Comparison of ENCODE assay signal across 13 cellular contexts in genomic region chr1:178267646-178268094, GRCh38.
DNase-seq lines count a peak whose midpoint lies in the region; ATAC-seq, FAIRE-seq and TF ChIP-seq lines count a peak whose summit lies in the region.
"Had no signal": no experiment of that assay in that cellular context is flagged by ENCODE, and none has a peak within 500 bp of the region (broad histone marks: within the 10 kb centered on the region; RNA-seq: fewer than 3 reads in every experiment).

No MANE protein-coding gene starts in this region.

- no peaks in the 10 kb centered on the region for H3K36me3 ChIP-seq in K562 (ENCODE audit: control insufficient read depth, insufficient read depth, low read length)
- H3K36me3 ChIP-seq: prostate gland, upper lobe of right lung had no signal

- no peak for DNase-seq in left ventricle myocardium superior
- no peak for DNase-seq in Right ventricle myocardium superior
- DNase-seq in K562 (ENCODE audit: extremely low read depth in 1 of 4, low spot score in 3 of 4) = no peak
- DNase-seq in iris pigment epithelial cell (ENCODE audit: low read depth) = peak; percentile 33
- no peak for DNase-seq in GM12891 (ENCODE audit: insufficient read length, low spot score)
- no peak for DNase-seq in NCI-H2081 (lab: John Stamatoyannopoulos, UW)
- DNase-seq in effector memory CD8-positive, alpha-beta T cell = no peak
- DNase-seq: activated CD4-positive, alpha-beta memory T cell treated with anti-CD3 and anti-CD28 coated beads for 36 hours; activated naive CD4-positive, alpha-beta T cell treated with anti-CD3 and anti-CD28 coated beads, Interleukin-2, amount 50 U/mL, for 16 hours; T-cell; upper lobe of right lung had no signal

- intact Hi-C loops in left ventricle myocardium superior (cut with micrococcal nuclease) (no loop called here), Right ventricle myocardium superior (cut with DNase I) (no loop called here), K562 (cut with micrococcal nuclease) (no loop called here)

- CTCF ChIA-PET in K562 (lab: Yijun Ruan, JAX; ENCODE audit: low intra/inter-chr PET ratio) = no interaction called here

- H3K4me3 Mint-ChIP-seq in effector memory CD8-positive, alpha-beta T cell = no peak overlapping the region
- H3K4me3 Mint-ChIP-seq: activated CD4-positive, alpha-beta memory T cell treated with anti-CD3 and anti-CD28 coated beads for 36 hours; T-cell had no signal

- no peak overlapping the region for H3K4me3 ChIP-seq in K562
- H3K4me3 ChIP-seq: prostate gland, upper lobe of right lung had no signal

- in situ Hi-C loops in K562 (cut with MboI) = no loop called here

- no peaks in the 10 kb centered on the region for H3K4me1 Mint-ChIP-seq in effector memory CD8-positive, alpha-beta T cell (ENCODE audit: low read depth in 2 of 2)
- H3K4me1 Mint-ChIP-seq: T-cell had no signal

- no peak overlapping the region for H2AFZ ChIP-seq in K562 (ENCODE audit: low read depth, low read length)

- H3K9me3 Mint-ChIP-seq in effector memory CD8-positive, alpha-beta T cell = peaks cover 2 to 19% of the 10 kb centered on the region in 2 donors
- H3K9me3 Mint-ChIP-seq: activated CD4-positive, alpha-beta memory T cell treated with anti-CD3 and anti-CD28 coated beads for 36 hours; T-cell had no signal

- H3K4me1 ChIP-seq in K562 (replicated peaks in 1 of 2; ENCODE audit: control insufficient read depth in 2 of 2, insufficient read depth in 2 of 2, low read length in 2 of 2) = no peaks in the 10 kb centered on the region
- H3K4me1 ChIP-seq: prostate gland had no signal

- H3K36me3 Mint-ChIP-seq in effector memory CD8-positive, alpha-beta T cell (ENCODE audit: insufficient read depth) = no peaks in the 10 kb centered on the region
- H3K36me3 Mint-ChIP-seq: activated CD4-positive, alpha-beta memory T cell treated with anti-CD3 and anti-CD28 coated beads for 36 hours; T-cell had no signal

- no peak overlapping the region for H3K9ac ChIP-seq in K562 (ENCODE audit: insufficient read depth in 1 of 2, low read depth in 2 of 2, low read length in 2 of 2)

- no peaks in the 10 kb centered on the region for H4K20me1 ChIP-seq in K562 (replicated peaks; ENCODE audit: control insufficient read depth, insufficient read depth, low read length)

- POLR2A ChIA-PET in K562 (lab: Yijun Ruan, JAX) = no interaction called here

- H3K27me3 ChIP-seq in K562 (ENCODE audit: control insufficient read depth in 2 of 2, insufficient read depth in 2 of 2, low read length in 2 of 2) = no peaks in the 10 kb centered on the region
- H3K27me3 ChIP-seq: upper lobe of right lung had no signal

- 0% methylated on average over 3 of the region's 3 CpGs for WGBS in K562 (ENCODE audit: insufficient coverage, low coverage, missing lambda C conversion rate)

- no peaks in the 10 kb centered on the region for H3K79me2 ChIP-seq in K562 (ENCODE audit: control insufficient read depth, insufficient read depth, low read length)

- no peak overlapping the region for H3K27ac Mint-ChIP-seq in effector memory CD8-positive, alpha-beta T cell
- H3K27ac Mint-ChIP-seq: activated CD4-positive, alpha-beta memory T cell treated with anti-CD3 and anti-CD28 coated beads for 36 hours; T-cell had no signal

- H3K9me1 ChIP-seq in K562 (ENCODE audit: control insufficient read depth, insufficient read depth, low read length) = no peaks in the 10 kb centered on the region

- no peak for TF ChIP-seq CTCF in K562 (IDR thresholded peaks at IDR 0.05 in 2 of 3, conservative IDR thresholded peaks at IDR 0.05 in 1 of 3; ENCODE audit: insufficient read depth in 2 of 3, low read depth in 1 of 3, low read length in 3 of 3)

- FAIRE-seq in K562 (lab: Jason Lieb, UNC) = no peak
- FAIRE-seq in GM12891 (lab: Jason Lieb, UNC) = no peak

- no peak overlapping the region for H3K27ac ChIP-seq in K562 (ENCODE audit: extremely low read depth, low read depth, low read length)
- H3K27ac ChIP-seq: prostate gland, upper lobe of right lung had no signal

- peak; percentile 45 for ATAC-seq in left ventricle myocardium superior
- no peak for ATAC-seq in Right ventricle myocardium superior (ENCODE audit: poor library complexity)
- no peak for ATAC-seq in K562
- ATAC-seq in HG02840 (IDR thresholded peaks at IDR 0.05; ENCODE audit: low FRiP score, unreplicated experiment) = no peak
- ATAC-seq in effector memory CD8-positive, alpha-beta T cell (replicated peaks) = no peak
- ATAC-seq: T-cell, upper lobe of right lung had no signal

- no peaks in the 10 kb centered on the region for H3K27me3 Mint-ChIP-seq in effector memory CD8-positive, alpha-beta T cell
- H3K27me3 Mint-ChIP-seq: activated CD4-positive, alpha-beta memory T cell treated with anti-CD3 and anti-CD28 coated beads for 36 hours had no signal

- no peak for TF ChIP-seq EP300 in K562 (IDR thresholded peaks at IDR 0.05; ENCODE audit: low read length)

- TF ChIP-seq POLR2A in K562 (conservative IDR thresholded peaks at IDR 0.05) = no peak
- no peak for TF ChIP-seq POLR2A in GM12891 (IDR thresholded peaks at IDR 0.05; ENCODE audit: low read depth, low read length)

- no peak overlapping the region for H3K4me2 ChIP-seq in K562 (ENCODE audit: insufficient read depth, low read length)

- no peaks in the 10 kb centered on the region for H3K9me3 ChIP-seq in K562 (replicated peaks; ENCODE audit: control insufficient read depth, insufficient read depth, low read depth, low read length)
- H3K9me3 ChIP-seq: prostate gland, upper lobe of right lung had no signal

- no TSS peak for BruUV-seq in K562 (replicated peaks; lab: Mats Ljungman, UMichigan)

- no peak for TF ChIP-seq RAD21 in K562 (CRISPR knock-in tag; conservative IDR thresholded peaks at IDR 0.05 in 1 of 2, IDR thresholded peaks at IDR 0.05 in 1 of 2)

TF ChIP-seq in K562, 482 proteins besides CTCF, POLR2A, EP300 and RAD21:
- TF ChIP-seq HNRNPLL (IDR thresholded peaks at IDR 0.05; ENCODE audit: low read depth, low read length, poor library complexity, severe bottlenecking) (no peak), TFE3 (CRISPR knock-in tag; IDR thresholded peaks at IDR 0.05) (peak; percentile 16; the same call in 1 of the 2 replicates)

TF ChIP-seq in GM12891, 5 proteins besides CTCF, POLR2A, EP300 and RAD21:
- TF ChIP-seq POU2F2 (IDR thresholded peaks at IDR 0.05; ENCODE audit: low read depth, low read length) = no peak
- TF ChIP-seq PAX5 (IDR thresholded peaks at IDR 0.05; ENCODE audit: insufficient read depth, low read length, severe bottlenecking) = no peak
- TF ChIP-seq POLR2AphosphoS5 (IDR thresholded peaks at IDR 0.05; ENCODE audit: low read depth, low read length) = no peak
- no peak for TF ChIP-seq SPI1 (IDR thresholded peaks at IDR 0.05; ENCODE audit: low read depth, low read length)
- no peak for TF ChIP-seq TAF1 (IDR thresholded peaks at IDR 0.05; ENCODE audit: low read depth, low read length)
